Comparison of ENCODE assay signal across 8 cellular contexts in genomic region chr2:69177063-69177771, GRCh38.
DNase-seq lines count a peak whose midpoint lies in the region; ATAC-seq and TF ChIP-seq lines count a peak whose summit lies in the region.

No MANE protein-coding gene starts in this region.

- DNase-seq in H4 (ENCODE audit: low spot score): peak; percentile 99
- peak; percentile 58 for DNase-seq in left ventricle myocardium superior
- peak; percentile 83 for DNase-seq in sigmoid colon
- DNase-seq in activated CD4-positive, alpha-beta T cell treated with anti-CD3 and anti-CD28 coated beads, Interleukin-2, amount 50 U/mL, for 4 hours: no peak
- DNase-seq in ACHN: no peak
- DNase-seq in activated CD4-positive, alpha-beta T cell treated with anti-CD3 and anti-CD28 coated beads, Interleukin-2, amount 10 ng/mL, durations not matched to agents 24 days and 14 days: no peak
- no peak for DNase-seq in mesenteric fat pad (ENCODE audit: low spot score)

- no peaks in the 10 kb centered on the region for H3K36me3 Mint-ChIP-seq in activated CD4-positive, alpha-beta T cell treated with anti-CD3 and anti-CD28 coated beads, Interleukin-2, amount 10 ng/mL, durations not matched to agents 24 days and 14 days (ENCODE audit: low read depth)

- no peak for TF ChIP-seq CTCF in sigmoid colon (IDR thresholded peaks at IDR 0.05)

- H3K27ac Mint-ChIP-seq in activated CD4-positive, alpha-beta T cell treated with anti-CD3 and anti-CD28 coated beads, Interleukin-2, amount 10 ng/mL, durations not matched to agents 24 days and 14 days: no peak overlapping the region

- WGBS in adipose tissue, 3 donors: 23 to 60% (median 28%) methylated on average over 16 of the region's 16 CpGs
- 47 to 75% methylated on average over 16 of the region's 16 CpGs for WGBS in sigmoid colon, 2 donors

- ATAC-seq in left ventricle myocardium superior: peak; percentile 76

- H3K4me1 ChIP-seq in sigmoid colon: peaks cover 0 to 55% (median 34%) of the 10 kb centered on the region in 4 donors

- no peak for TF ChIP-seq POLR2A in sigmoid colon (IDR thresholded peaks at IDR 0.05)

- H3K9me3 ChIP-seq in sigmoid colon: no peaks in the 10 kb centered on the region

- intact Hi-C loops in left ventricle myocardium superior (cut with micrococcal nuclease): no loop called here
- intact Hi-C loops in sigmoid colon (cut with DNase I): loop anchor here (10.0 kb wide), 2 partner anchors 62 to 162 kb away; partner anchors contain the start of gene ANTXR1
- intact Hi-C loops in activated CD4-positive, alpha-beta T cell treated with anti-CD3 and anti-CD28 coated beads, Interleukin-2, amount 10 ng/mL, durations not matched to agents 24 days and 14 days (cut with micrococcal nuclease): no loop called here

- H3K27ac ChIP-seq in adipose tissue (ENCODE audit: low read depth, low read length) (peak overlapping the region; percentile 51), sigmoid colon (peak overlapping the region; percentile 75 to 90 (median 85))

- TF ChIP-seq EP300 in sigmoid colon (IDR thresholded peaks at IDR 0.05): no peak

- no peaks in the 10 kb centered on the region for H3K27me3 ChIP-seq in sigmoid colon

- H3K27me3 Mint-ChIP-seq in activated CD4-positive, alpha-beta T cell treated with anti-CD3 and anti-CD28 coated beads, Interleukin-2, amount 10 ng/mL, durations not matched to agents 24 days and 14 days: peaks cover 37% of the 10 kb centered on the region

- peak overlapping the region in 2 of 4 donors; percentile 12 to 13 for H3K4me3 ChIP-seq in sigmoid colon

- peaks cover 4% of the 10 kb centered on the region for H3K4me1 Mint-ChIP-seq in activated CD4-positive, alpha-beta T cell treated with anti-CD3 and anti-CD28 coated beads, Interleukin-2, amount 10 ng/mL, durations not matched to agents 24 days and 14 days

- H3K36me3 ChIP-seq in sigmoid colon: peaks cover 0 to 11% (median 2%) of the 10 kb centered on the region in 4 donors

- in situ Hi-C loops in ACHN (cut with HindIII; ENCODE audit: low pct_ligation_motif_present, low pct_unique_long_range_greater_than_20kb, low sequenced_read_pairs): no loop called here

- H3K9me3 Mint-ChIP-seq in activated CD4-positive, alpha-beta T cell treated with anti-CD3 and anti-CD28 coated beads, Interleukin-2, amount 10 ng/mL, durations not matched to agents 24 days and 14 days: no peaks in the 10 kb centered on the region

- H3K4me3 Mint-ChIP-seq in activated CD4-positive, alpha-beta T cell treated with anti-CD3 and anti-CD28 coated beads, Interleukin-2, amount 10 ng/mL, durations not matched to agents 24 days and 14 days: no peak overlapping the region

Comparison
In these comparisons a context has a peak if more than half of its experiments do, and no peak if none do; other contexts are left out.
1. DNase-seq: peak in H4 (single experiment), left ventricle myocardium superior (single experiment) and sigmoid colon (single experiment); none in activated CD4-positive, alpha-beta T cell treated with anti-CD3 and anti-CD28 coated beads, Interleukin-2, amount 50 U/mL, for 4 hours (0 of 2), ACHN (single experiment), activated CD4-positive, alpha-beta T cell treated with anti-CD3 and anti-CD28 coated beads, Interleukin-2, amount 10 ng/mL, durations not matched to agents 24 days and 14 days (single experiment) and mesenteric fat pad (single experiment).